In genomic region chr2:87611956-87612355, GRCh38 we compare ENCODE assay signal across 5 cellular contexts.
DNase-seq lines count a peak whose midpoint lies in the region; ATAC-seq, FAIRE-seq and TF ChIP-seq lines count a peak whose summit lies in the region.
"Not testable (repeated sequence)": the region's sequence is repeated elsewhere in the genome, so short reads cannot be mapped to it uniquely, and the experiment has no call there.

No MANE protein-coding gene starts in this region.

- not testable (repeated sequence) for TF ChIP-seq CTCF in bronchial epithelial cell (IDR thresholded peaks at IDR 0.05; ENCODE audit: insufficient read depth, low read length, severe bottlenecking); endothelial cell of umbilical vein (IDR thresholded peaks at IDR 0.05; ENCODE audit: extremely low read depth in 1 of 2, insufficient read depth in 1 of 2, low read depth in 1 of 2, low read length in 2 of 2); psoas muscle (IDR thresholded peaks at IDR 0.05); gastrocnemius medialis (IDR thresholded peaks at IDR 0.05 in 4 of 5, conservative IDR thresholded peaks at IDR 0.05 in 1 of 5)

- H3K4me3 ChIP-seq in bronchial epithelial cell (ENCODE audit: low read depth, low read length); endothelial cell of umbilical vein (replicated peaks in 1 of 3; ENCODE audit: insufficient read depth in 1 of 3, low read depth in 1 of 3, low read length in 3 of 3); psoas muscle; gastrocnemius medialis: not testable (repeated sequence)

- ATAC-seq in left ventricle myocardium superior (peak; percentile 23), psoas muscle (peak; percentile 69 to 98 (median 95)), gastrocnemius medialis (peak; percentile 88 to 93)

- H3K9me1 ChIP-seq in endothelial cell of umbilical vein (replicated peaks; ENCODE audit: control insufficient read depth, extremely low read depth, insufficient read depth, low read length), result not testable (repeated sequence)

- H3K27ac ChIP-seq in endothelial cell of umbilical vein (ENCODE audit: insufficient read depth, low read depth, low read length); psoas muscle; gastrocnemius medialis: not testable (repeated sequence)

- dilution Hi-C loops in endothelial cell of umbilical vein (cut with MboI; ENCODE audit: extremely low pct_ligation_motif_present, low sequenced_read_pairs), result not testable (repeated sequence)

- not testable (repeated sequence) for H3K4me1 ChIP-seq in endothelial cell of umbilical vein (ENCODE audit: control insufficient read depth, extremely low read depth, insufficient read depth, low read length); psoas muscle; gastrocnemius medialis

- FAIRE-seq in bronchial epithelial cell (lab: Jason Lieb, UNC) (peak; percentile 68), endothelial cell of umbilical vein (lab: Jason Lieb, UNC) (peak; percentile 77)

- not testable (repeated sequence) for H3K4me2 ChIP-seq in endothelial cell of umbilical vein (ENCODE audit: insufficient read depth, low read length)

- DNase-seq in bronchial epithelial cell (ENCODE audit: low read depth); endothelial cell of umbilical vein (ENCODE audit: low read depth, low spot score); left ventricle myocardium superior; psoas muscle; gastrocnemius medialis: not testable (repeated sequence)

- not testable (repeated sequence) for H3K79me2 ChIP-seq in endothelial cell of umbilical vein (ENCODE audit: control insufficient read depth, insufficient read depth, low read length)

- no CpG with 5 or more reads among the region's 2 CpGs for WGBS in psoas muscle, 3 donors

- CTCF ChIA-PET in endothelial cell of umbilical vein (lab: Charles Lee), result not testable (repeated sequence)

- POLR2A ChIA-PET in endothelial cell of umbilical vein (lab: Charles Lee), result not testable (repeated sequence)

- not testable (repeated sequence) for H3K9ac ChIP-seq in endothelial cell of umbilical vein (replicated peaks; ENCODE audit: extremely low read depth, insufficient read depth, low read length)

- not testable (repeated sequence) for TF ChIP-seq POLR2A in endothelial cell of umbilical vein (IDR thresholded peaks at IDR 0.05; ENCODE audit: low read depth, low read length); gastrocnemius medialis (IDR thresholded peaks at IDR 0.05)

- not testable (repeated sequence) for BruUV-seq in endothelial cell of umbilical vein (replicated peaks; lab: Mats Ljungman, UMichigan)

- not testable (repeated sequence) for H3K9me3 ChIP-seq in endothelial cell of umbilical vein (replicated peaks; ENCODE audit: control insufficient read depth, insufficient read depth, low read length); psoas muscle; gastrocnemius medialis

- in situ Hi-C loops in gastrocnemius medialis (cut with MboI; ENCODE audit: low sequenced_read_pairs in 4 of 4), result not testable (repeated sequence)

- H4K20me1 ChIP-seq in endothelial cell of umbilical vein (replicated peaks; ENCODE audit: control insufficient read depth, extremely low read depth, insufficient read depth, low read length), result not testable (repeated sequence)

- H3K36me3 ChIP-seq in bronchial epithelial cell (ENCODE audit: control insufficient read depth, insufficient read depth, low read length); endothelial cell of umbilical vein (ENCODE audit: control insufficient read depth in 2 of 2, extremely low read depth in 1 of 2, insufficient read depth in 2 of 2, low read length in 2 of 2); psoas muscle (ENCODE audit: insufficient read depth in 1 of 2, low read depth in 1 of 2); gastrocnemius medialis: not testable (repeated sequence)

- not testable (repeated sequence) for H3K27me3 ChIP-seq in bronchial epithelial cell (ENCODE audit: control insufficient read depth, insufficient read depth, low read length); endothelial cell of umbilical vein (ENCODE audit: control insufficient read depth in 2 of 2, insufficient read depth in 2 of 2, low read length in 2 of 2); psoas muscle (ENCODE audit: insufficient read depth in 3 of 3, low read length in 2 of 3); gastrocnemius medialis

- not testable (repeated sequence) for H2AFZ ChIP-seq in endothelial cell of umbilical vein (ENCODE audit: low read depth, low read length)

- intact Hi-C loops in endothelial cell of umbilical vein (cut with micrococcal nuclease); left ventricle myocardium superior (cut with micrococcal nuclease); psoas muscle (cut with DNase I); gastrocnemius medialis (cut with DNase I; ENCODE audit: low total_unique reads): not testable (repeated sequence)

Comparison
In these comparisons a context has a peak if more than half of its experiments do, and no peak if none do; other contexts are left out.
1. ATAC-seq: peak in every context shown above with its lines; median percentile 95 in psoas muscle; 90 in gastrocnemius medialis; 23 in left ventricle myocardium superior.